1 cellular context compared by ENCODE assay signal in the genomic region with DNA sequence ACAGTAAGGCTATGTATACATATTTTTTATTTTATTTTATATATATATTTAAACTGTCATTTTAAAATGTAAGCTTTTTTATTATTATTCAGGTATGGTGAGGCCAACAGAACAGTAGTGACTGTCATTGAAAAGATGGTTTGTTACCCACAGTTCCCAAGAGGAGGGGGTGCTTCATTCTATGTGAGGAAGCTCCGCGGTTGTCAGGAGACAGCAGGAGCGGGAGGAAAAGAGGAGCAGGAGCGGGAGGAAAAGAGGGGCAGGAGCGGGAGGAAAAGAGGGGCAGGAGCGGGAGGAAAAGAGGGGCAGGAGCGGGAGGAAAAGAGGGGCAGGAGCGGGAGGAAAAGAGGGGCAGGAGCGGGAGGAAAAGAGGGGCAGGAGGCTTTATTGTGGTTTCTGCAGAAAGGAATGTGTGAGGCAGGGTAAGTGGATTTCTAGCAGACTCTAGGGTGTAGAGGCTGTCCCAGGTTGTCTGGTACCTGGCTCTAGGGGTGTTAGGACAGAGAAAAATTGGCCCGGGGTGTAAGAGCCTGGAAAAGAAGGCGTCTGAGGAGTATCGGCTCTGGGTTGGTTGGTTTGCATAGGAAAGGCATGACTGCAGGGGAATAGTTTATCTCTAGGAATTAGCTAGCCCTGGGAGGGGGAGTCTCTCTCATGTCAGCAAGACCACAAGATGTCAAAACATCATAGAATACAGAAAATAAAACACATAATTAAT.
TF ChIP-seq lines count a peak whose summit lies in the region.

No MANE protein-coding gene starts in this region.

TF ChIP-seq in GM23338, 12 proteins besides CTCF, POLR2A, EP300 and RAD21 (continued from another document):
- no peak for TF ChIP-seq ZNF462 (CRISPR knock-in tag; IDR thresholded peaks at IDR 0.05)
- no peak for TF ChIP-seq EZH2phosphoT487 (IDR thresholded peaks at IDR 0.05; ENCODE audit: unreplicated experiment)
- TF ChIP-seq ETS1 (IDR thresholded peaks at IDR 0.05), result no peak
- no peak for TF ChIP-seq ZNF331 (CRISPR knock-in tag; IDR thresholded peaks at IDR 0.05; ENCODE audit: low read depth)
- no peak for TF ChIP-seq POLR2AphosphoS5 (IDR thresholded peaks at IDR 0.05; ENCODE audit: low read depth)
